Comparison of ENCODE assay signal across 8 cellular contexts in genomic region chr11:72080326-72081183, GRCh38. TPM values are rescaled to one million over a fixed set of nuclear protein-coding genes. Genes with fewer than 3 reads are reported as not detected.
DNase-seq lines count a peak whose midpoint lies in the region; ATAC-seq and TF ChIP-seq lines count a peak whose summit lies in the region.

TSS of gene LRRC51 (plus strand) at chr11:72080850. CDS start at chr11:72089084, 8,234 bp downstream.
A gene with protein sequence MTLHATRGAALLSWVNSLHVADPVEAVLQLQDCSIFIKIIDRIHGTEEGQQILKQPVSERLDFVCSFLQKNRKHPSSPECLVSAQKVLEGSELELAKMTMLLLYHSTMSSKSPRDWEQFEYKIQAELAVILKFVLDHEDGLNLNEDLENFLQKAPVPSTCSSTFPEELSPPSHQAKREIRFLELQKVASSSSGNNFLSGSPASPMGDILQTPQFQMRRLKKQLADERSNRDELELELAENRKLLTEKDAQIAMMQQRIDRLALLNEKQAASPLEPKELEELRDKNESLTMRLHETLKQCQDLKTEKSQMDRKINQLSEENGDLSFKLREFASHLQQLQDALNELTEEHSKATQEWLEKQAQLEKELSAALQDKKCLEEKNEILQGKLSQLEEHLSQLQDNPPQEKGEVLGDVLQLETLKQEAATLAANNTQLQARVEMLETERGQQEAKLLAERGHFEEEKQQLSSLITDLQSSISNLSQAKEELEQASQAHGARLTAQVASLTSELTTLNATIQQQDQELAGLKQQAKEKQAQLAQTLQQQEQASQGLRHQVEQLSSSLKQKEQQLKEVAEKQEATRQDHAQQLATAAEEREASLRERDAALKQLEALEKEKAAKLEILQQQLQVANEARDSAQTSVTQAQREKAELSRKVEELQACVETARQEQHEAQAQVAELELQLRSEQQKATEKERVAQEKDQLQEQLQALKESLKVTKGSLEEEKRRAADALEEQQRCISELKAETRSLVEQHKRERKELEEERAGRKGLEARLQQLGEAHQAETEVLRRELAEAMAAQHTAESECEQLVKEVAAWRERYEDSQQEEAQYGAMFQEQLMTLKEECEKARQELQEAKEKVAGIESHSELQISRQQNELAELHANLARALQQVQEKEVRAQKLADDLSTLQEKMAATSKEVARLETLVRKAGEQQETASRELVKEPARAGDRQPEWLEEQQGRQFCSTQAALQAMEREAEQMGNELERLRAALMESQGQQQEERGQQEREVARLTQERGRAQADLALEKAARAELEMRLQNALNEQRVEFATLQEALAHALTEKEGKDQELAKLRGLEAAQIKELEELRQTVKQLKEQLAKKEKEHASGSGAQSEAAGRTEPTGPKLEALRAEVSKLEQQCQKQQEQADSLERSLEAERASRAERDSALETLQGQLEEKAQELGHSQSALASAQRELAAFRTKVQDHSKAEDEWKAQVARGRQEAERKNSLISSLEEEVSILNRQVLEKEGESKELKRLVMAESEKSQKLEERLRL (N-terminal part only) (minus strand): TSS chr11:72080542. CDS start chr11:72035943, 44,599 bp downstream.

- peaks cover 12% of the 10 kb centered on the region for H3K36me3 Mint-ChIP-seq in activated CD4-positive, alpha-beta T cell treated with anti-CD3 and anti-CD28 coated beads, Interleukin-2, amount 10 ng/mL, durations not matched to agents 24 days and 14 days (ENCODE audit: low read depth)

- H3K4me3 Mint-ChIP-seq in activated CD4-positive, alpha-beta T cell treated with anti-CD3 and anti-CD28 coated beads, Interleukin-2, amount 10 ng/mL, durations not matched to agents 24 days and 14 days: peak within 1 kb of the TSS; percentile 96

- H3K4me2 ChIP-seq in BLaER1 treated with 17β-estradiol and CSF1 and Interleukin-3, amounts not matched to agents 10 nM and 100 nM: peak within 1 kb of the TSS; percentile 82 to 95 (median 90)

- DNase-seq in NCI-H526 (lab: John Stamatoyannopoulos, UW): peak; percentile 100
- peak; percentile 100 for DNase-seq in activated CD4-positive, alpha-beta T cell treated with anti-CD3 and anti-CD28 coated beads, Interleukin-2, amount 10 ng/mL, durations not matched to agents 24 days and 14 days
- peak; percentile 100 for DNase-seq in colonic mucosa
- peak; percentile 93 to 99 (median 96) for DNase-seq in stimulated activated CD4-positive, alpha-beta T cell treated with anti-CD3 and anti-CD28 coated beads, Interleukin-1b, Interleukin-23, amount 100 ng/mL, for 24 hours (ENCODE audit: low read depth in 4 of 4, low spot score in 1 of 4)

- H3K4me1 Mint-ChIP-seq in activated CD4-positive, alpha-beta T cell treated with anti-CD3 and anti-CD28 coated beads, Interleukin-2, amount 10 ng/mL, durations not matched to agents 24 days and 14 days: peaks cover 44% of the 10 kb centered on the region

- H3K4me3 ChIP-seq in BLaER1 treated with 17β-estradiol and CSF1 and Interleukin-3, amounts not matched to agents 10 nM and 100 nM: peak within 1 kb of the TSS; percentile 68 to 84 (median 74)
- H3K4me3 ChIP-seq in colonic mucosa: peak within 1 kb of the TSS; percentile 76

- peaks cover 6 to 34% (median 12%) of the 10 kb centered on the region in 11 experiments; a peak in 18 of 22 replicates for H3K36me3 ChIP-seq in BLaER1 treated with 17β-estradiol and CSF1 and Interleukin-3, amounts not matched to agents 10 nM and 100 nM
- no peaks in the 10 kb centered on the region for H3K36me3 ChIP-seq in colonic mucosa

- H3K27ac ChIP-seq in BLaER1 treated with 17β-estradiol and CSF1 and Interleukin-3, amounts not matched to agents 10 nM and 100 nM: peak within 1 kb of the TSS; percentile 70 to 93 (median 85)
- H3K27ac ChIP-seq in colonic mucosa (peak within 1 kb of the TSS; percentile 88), layer of hippocampus (ENCODE audit: low read depth, low read length) (peak within 1 kb of the TSS; percentile 86)

- peaks cover 40 to 74% (median 49%) of the 10 kb centered on the region in 10 experiments for H3K4me1 ChIP-seq in BLaER1 treated with 17β-estradiol and CSF1 and Interleukin-3, amounts not matched to agents 10 nM and 100 nM
- no peaks in the 10 kb centered on the region for H3K4me1 ChIP-seq in colonic mucosa

- no peaks in the 10 kb centered on the region for H3K27me3 Mint-ChIP-seq in activated CD4-positive, alpha-beta T cell treated with anti-CD3 and anti-CD28 coated beads, Interleukin-2, amount 10 ng/mL, durations not matched to agents 24 days and 14 days

- peak within 1 kb of the TSS; percentile 79 to 90 (median 86) for H3K9ac ChIP-seq in BLaER1 treated with 17β-estradiol and CSF1 and Interleukin-3, amounts not matched to agents 10 nM and 100 nM
- peak within 1 kb of the TSS; percentile 66 to 92 for H3K9ac ChIP-seq in colonic mucosa (ENCODE audit: low read depth in 2 of 2, low read length in 2 of 2)

- no peaks in the 10 kb centered on the region for H3K9me3 Mint-ChIP-seq in activated CD4-positive, alpha-beta T cell treated with anti-CD3 and anti-CD28 coated beads, Interleukin-2, amount 10 ng/mL, durations not matched to agents 24 days and 14 days

- TF ChIP-seq CTCF in colonic mucosa (IDR thresholded peaks at IDR 0.05): no peak

- ATAC-seq in GM19328 (IDR thresholded peaks at IDR 0.05; ENCODE audit: unreplicated experiment) (peak; percentile 91), HG03469 (IDR thresholded peaks at IDR 0.05; ENCODE audit: unreplicated experiment) (peak; percentile 88)

- intact Hi-C loops in activated CD4-positive, alpha-beta T cell treated with anti-CD3 and anti-CD28 coated beads, Interleukin-2, amount 10 ng/mL, durations not matched to agents 24 days and 14 days (cut with micrococcal nuclease): loop anchor here (1.0 to 5.0 kb wide), 8 partner anchors 23 to 354 kb away; partner anchors contain the start of genes ANAPC15, CLPB, LAMTOR1 and XNDC1N
- intact Hi-C loops in colonic mucosa (cut with DNase I): no loop called here

- H4K20me1 ChIP-seq in BLaER1 treated with 17β-estradiol and CSF1 and Interleukin-3, amounts not matched to agents 10 nM and 100 nM: peaks cover 0 to 35% (median 8%) of the 10 kb centered on the region in 11 experiments; a peak in 8 of 22 replicates

- peak within 1 kb of the TSS; percentile 94 for H3K27ac Mint-ChIP-seq in activated CD4-positive, alpha-beta T cell treated with anti-CD3 and anti-CD28 coated beads, Interleukin-2, amount 10 ng/mL, durations not matched to agents 24 days and 14 days

- H3K9me3 ChIP-seq in BLaER1 treated with 17β-estradiol and CSF1 and Interleukin-3, amounts not matched to agents 10 nM and 100 nM (replicated peaks in 1 of 11): no peaks in the 10 kb centered on the region
- no peaks in the 10 kb centered on the region for H3K9me3 ChIP-seq in colonic mucosa

- H3K27me3 ChIP-seq in BLaER1 treated with 17β-estradiol and CSF1 and Interleukin-3, amounts not matched to agents 10 nM and 100 nM: no peaks in the 10 kb centered on the region
- H3K27me3 ChIP-seq in colonic mucosa (no peaks in the 10 kb centered on the region), layer of hippocampus (ENCODE audit: control insufficient read depth, insufficient read depth, low read length) (no peaks in the 10 kb centered on the region)

RNA-seq across cellular contexts. Expression of gene LRRC51, which starts in this region (rescaled TPM):
- total RNA-seq in activated CD4-positive, alpha-beta T cell treated with anti-CD3 and anti-CD28 coated beads, Interleukin-2, amount 10 ng/mL, durations not matched to agents 24 days and 14 days: 7.0 and 7.1 TPM in 2 replicates
- total RNA-seq in colonic mucosa: 10 to 100 TPM in 1 of 2 donors, 1 to 10 TPM in 1; 6.2 to 10.9 TPM

RNA-seq across cellular contexts. Expression of the second gene that starts in this region (rescaled TPM):
- 138 and 149 TPM in 2 replicates for total RNA-seq in activated CD4-positive, alpha-beta T cell treated with anti-CD3 and anti-CD28 coated beads, Interleukin-2, amount 10 ng/mL, durations not matched to agents 24 days and 14 days
- 100 to 1,000 TPM; 154 to 158 TPM for total RNA-seq in colonic mucosa

Comparison
In these comparisons a context has a peak if more than half of its experiments do, and no peak if none do; other contexts are left out.
1. Peak in every context shown above with its lines: DNase-seq, ATAC-seq, H3K4me3 ChIP-seq and H3K27ac ChIP-seq.